Comparison of ENCODE assay signal across 2 cellular contexts in genomic region chr7:82081644-82082224, GRCh38.
TF ChIP-seq lines count a peak whose summit lies in the region.

No MANE protein-coding gene starts in this region.

TF ChIP-seq in GM23338, 12 proteins besides CTCF, POLR2A, EP300 and RAD21:
- TF ChIP-seq EZH2phosphoT487 (IDR thresholded peaks at IDR 0.05; ENCODE audit: unreplicated experiment): no peak
- TF ChIP-seq ZNF114 (CRISPR knock-in tag; IDR thresholded peaks at IDR 0.05): no peak
- TF ChIP-seq POLR2AphosphoS5 (IDR thresholded peaks at IDR 0.05; ENCODE audit: low read depth): no peak
- TF ChIP-seq EZH2 (IDR thresholded peaks at IDR 0.05; ENCODE audit: low read depth, unreplicated experiment): no peak
- no peak for TF ChIP-seq STAT1 (IDR thresholded peaks at IDR 0.05; ENCODE audit: unreplicated experiment)

TF ChIP-seq in GM12878, 131 proteins besides CTCF, POLR2A, EP300 and RAD21:
- TF ChIP-seq PML (IDR thresholded peaks at IDR 0.05; ENCODE audit: low read length): no peak
- TF ChIP-seq ZBTB33 (IDR thresholded peaks at IDR 0.05): no peak
- no peak for TF ChIP-seq YBX1 (IDR thresholded peaks at IDR 0.05)
- TF ChIP-seq IKZF1 (conservative IDR thresholded peaks at IDR 0.05): no peak
- TF ChIP-seq ZNF274 (IDR thresholded peaks at IDR 0.05; ENCODE audit: insufficient read depth, insufficient read length): no peak
- no peak for TF ChIP-seq CHD2 (IDR thresholded peaks at IDR 0.05; ENCODE audit: borderline replicate concordance, low read depth, low read length)
- no peak for TF ChIP-seq SMAD1 (IDR thresholded peaks at IDR 0.05; ENCODE audit: low read depth, partially characterized antibody)
- no peak for TF ChIP-seq BMI1 (IDR thresholded peaks at IDR 0.05; ENCODE audit: borderline replicate concordance)
TF ChIP-seq in GM12878: peak in this region for 0.
